Comparison of ENCODE assay signal across 17 cellular contexts in the genomic region with DNA sequence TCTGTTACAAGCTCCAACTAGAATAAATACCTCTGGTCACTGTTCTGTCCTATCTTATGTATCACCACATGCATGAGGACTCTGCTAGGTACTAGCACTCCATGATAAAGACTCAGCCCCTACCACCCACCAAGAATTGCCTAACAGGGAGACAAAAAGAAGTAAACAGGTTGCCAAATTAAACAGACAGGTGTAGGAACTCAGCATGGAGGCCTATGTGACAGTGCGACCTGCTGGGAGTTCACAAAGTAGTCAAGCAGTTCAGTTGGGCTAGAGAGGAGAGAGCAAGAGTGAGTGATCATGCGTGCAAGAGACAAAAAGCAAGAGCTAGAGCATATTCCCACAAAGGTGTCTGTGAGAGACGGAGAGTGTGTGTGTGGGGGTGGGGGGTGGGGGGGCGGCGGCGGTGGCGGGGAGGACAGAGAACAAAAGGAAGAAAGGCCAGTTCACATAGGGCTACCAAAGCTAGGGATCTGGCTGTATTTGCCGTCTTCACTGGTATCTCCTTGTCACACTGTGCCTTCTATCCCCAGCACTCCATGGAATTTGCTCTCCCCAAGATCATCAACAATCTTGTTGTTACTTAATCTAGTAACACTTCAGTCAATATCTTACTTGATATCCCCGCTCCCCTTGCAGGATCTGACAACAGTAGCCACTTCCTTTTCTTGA.
DNase-seq lines count a peak whose midpoint lies in the region; ATAC-seq, FAIRE-seq and TF ChIP-seq lines count a peak whose summit lies in the region.
"Had no signal": no experiment of that assay in that cellular context is flagged by ENCODE, and none has a peak within 500 bp of the region (broad histone marks: within the 10 kb centered on the region; RNA-seq: fewer than 3 reads in every experiment).

No MANE protein-coding gene starts in this region.

- no peaks in the 10 kb centered on the region for H3K36me3 Mint-ChIP-seq in CD8-positive, alpha-beta T cell
- H3K36me3 Mint-ChIP-seq in WTC11 = no peaks in the 10 kb centered on the region

- peaks cover 50% of the 10 kb centered on the region for H3K4me1 Mint-ChIP-seq in CD8-positive, alpha-beta T cell (ENCODE audit: low read depth)
- peaks cover 27% of the 10 kb centered on the region for H3K4me1 Mint-ChIP-seq in WTC11

- FAIRE-seq in HepG2 (lab: Jason Lieb, UNC) = no peak

- no peak for ATAC-seq in CD8-positive, alpha-beta T cell
- peak; percentile 89 for ATAC-seq in WTC11
- ATAC-seq in HG03159 (IDR thresholded peaks at IDR 0.05; ENCODE audit: unreplicated experiment) = no peak
- no peak for ATAC-seq in HepG2
- ATAC-seq: esophagus mucosa; stimulated activated naive CD8-positive, alpha-beta T cell treated with anti-CD3 and anti-CD28 coated beads, Interleukin-15, amount 100 ng/mL, for 72 hours had no signal

- H3K27me3 Mint-ChIP-seq in CD8-positive, alpha-beta T cell (ENCODE audit: low read depth) = no peaks in the 10 kb centered on the region
- H3K27me3 Mint-ChIP-seq in WTC11 (ENCODE audit: low read depth) = no peaks in the 10 kb centered on the region
- H3K27me3 Mint-ChIP-seq: dendritic cell treated with granulocyte-macrophage colony-stimulating factor and Interleukin-4, amounts not matched to agents 40 ng/mL and 50 ng/mL, for 4 days; stimulated activated naive CD8-positive, alpha-beta T cell treated with anti-CD3 and anti-CD28 coated beads, Interleukin-15, amount 100 ng/mL, for 72 hours had no signal

- H3K79me2 ChIP-seq in HepG2 (ENCODE audit: insufficient read depth, low read length) = peaks cover 26% of the 10 kb centered on the region

- no peak for TF ChIP-seq CTCF in CD8-positive, alpha-beta T cell (IDR thresholded peaks at IDR 0.05)
- TF ChIP-seq CTCF in WTC11 (IDR thresholded peaks at IDR 0.05) (no peak), HepG2 (CRISPR knock-in tag; IDR thresholded peaks at IDR 0.05) (no peak)

- H3K9ac ChIP-seq in HepG2 (ENCODE audit: insufficient read depth, low read depth, low read length) = no peak overlapping the region
- H3K9ac ChIP-seq: KMS-11 had no signal

- peak overlapping the region; percentile 55 for H3K27ac Mint-ChIP-seq in CD8-positive, alpha-beta T cell
- peak overlapping the region; percentile 85 for H3K27ac Mint-ChIP-seq in WTC11
- H3K27ac Mint-ChIP-seq: dendritic cell treated with granulocyte-macrophage colony-stimulating factor and Interleukin-4, amounts not matched to agents 40 ng/mL and 50 ng/mL, for 4 days; stimulated activated naive CD8-positive, alpha-beta T cell treated with anti-CD3 and anti-CD28 coated beads, Interleukin-15, amount 100 ng/mL, for 72 hours had no signal

- no peaks in the 10 kb centered on the region for H3K4me1 ChIP-seq in CD8-positive, alpha-beta T cell (ENCODE audit: insufficient read depth, low read length)
- H3K4me1 ChIP-seq in HepG2 (ENCODE audit: insufficient read depth, low read length) = peaks cover 32% of the 10 kb centered on the region

- H3K4me3 ChIP-seq in CD8-positive, alpha-beta T cell (ENCODE audit: low read depth, low read length) = no peak overlapping the region
- H3K4me3 ChIP-seq in HepG2 (replicated peaks in 1 of 3; ENCODE audit: insufficient read depth in 1 of 3, low read depth in 2 of 3, low read length in 3 of 3) = no peak overlapping the region
- H3K4me3 ChIP-seq: vagina had no signal

- no TSS peak for BruUV-seq in HepG2 (replicated peaks; lab: Mats Ljungman, UMichigan)

- H3K4me3 Mint-ChIP-seq in CD8-positive, alpha-beta T cell = no peak overlapping the region
- no peak overlapping the region; the same call in 1 of the 2 replicates for H3K4me3 Mint-ChIP-seq in WTC11
- H3K4me3 Mint-ChIP-seq: dendritic cell treated with granulocyte-macrophage colony-stimulating factor and Interleukin-4, amounts not matched to agents 40 ng/mL and 50 ng/mL, for 4 days; stimulated activated naive CD8-positive, alpha-beta T cell treated with anti-CD3 and anti-CD28 coated beads, Interleukin-15, amount 100 ng/mL, for 72 hours had no signal

- CTCF ChIA-PET in CD8-positive, alpha-beta T cell (lab: Charles Lee) = interaction anchor here (0.9 kb wide), 1 partner anchor 148 kb away, joined by 3 read pairs; no protein-coding TSS in a partner anchor
- CTCF ChIA-PET in WTC11 (lab: Charles Lee) = interaction anchor here (0.8 to 1.7 kb wide), 6 partner anchors 11 to 182 kb away, joined by 4 to 10 read pairs (median 4); no protein-coding TSS in a partner anchor
- CTCF ChIA-PET in HepG2 (lab: Yijun Ruan, JAX; ENCODE audit: low intra/inter-chr PET ratio, low total read pairs) = no interaction called here

- no peak for TF ChIP-seq RAD21 in HepG2 (CRISPR knock-in tag; IDR thresholded peaks at IDR 0.05)

- no peak overlapping the region for H3K4me2 ChIP-seq in HepG2 (ENCODE audit: low read depth, low read length)
- H3K4me2 ChIP-seq: KMS-11 had no signal

- no peak for DNase-seq in CD8-positive, alpha-beta T cell
- DNase-seq in WTC11 (ENCODE audit: low spot score) (peak; percentile 39), caudate nucleus (lab: John Stamatoyannopoulos, UW) (no peak), T1000 (lab: John Stamatoyannopoulos, UW) (no peak), HepG2 (ENCODE audit: low spot score) (no peak)
- DNase-seq: activated gamma-delta T cell; kidney glomerular epithelial cell; NCI-H187; stimulated activated CD4-positive, alpha-beta T cell treated with anti-CD3 and anti-CD28 coated beads, Interleukin-12 subunit alpha, Interleukin-12 subunit beta, amount 100 ng/mL, for 4 hours; stimulated activated naive CD8-positive, alpha-beta T cell treated with anti-CD3 and anti-CD28 coated beads, Interleukin-15, amount 100 ng/mL, for 72 hours had no signal

- in situ Hi-C loops in HepG2 (cut with HindIII; ENCODE audit: extremely low pct_ligation_motif_present, low pct_unique_long_range_greater_than_20kb) = no loop called here

- no peak overlapping the region for H3K27ac ChIP-seq in CD8-positive, alpha-beta T cell (ENCODE audit: low read depth, low read length)
- H3K27ac ChIP-seq in KOPT-K1 (ENCODE audit: low read depth, low read length, poor library complexity, severe bottlenecking) (peak overlapping the region; percentile 4), layer of hippocampus (ENCODE audit: low read depth, low read length) (peak overlapping the region; percentile 43), caudate nucleus (ENCODE audit: low read depth, low read length) (no peak overlapping the region), HepG2 (ENCODE audit: extremely low read length, insufficient read depth, low read length) (no peak overlapping the region)
- H3K27ac ChIP-seq: KMS-11, vagina had no signal

- TF ChIP-seq POLR2A in HepG2 (IDR thresholded peaks at IDR 0.05; ENCODE audit: insufficient read depth in 1 of 2, low read depth in 2 of 2, low read length in 2 of 2) = no peak

- POLR2A ChIA-PET in CD8-positive, alpha-beta T cell (lab: Charles Lee) = no interaction called here
- POLR2A ChIA-PET in WTC11 (lab: Charles Lee) (interaction anchor here (0.7 kb wide), 1 partner anchor 114 kb away, joined by 3 read pairs; no protein-coding TSS in a partner anchor), HepG2 (lab: Yijun Ruan, JAX) (no interaction called here)

- WGBS in HepG2 (ENCODE audit: low lambda C conversion rate) = 92% methylated on average over 9 of the region's 9 CpGs

- no peaks in the 10 kb centered on the region for H3K9me3 Mint-ChIP-seq in CD8-positive, alpha-beta T cell
- no peaks in the 10 kb centered on the region for H3K9me3 Mint-ChIP-seq in WTC11
- H3K9me3 Mint-ChIP-seq: dendritic cell treated with granulocyte-macrophage colony-stimulating factor and Interleukin-4, amounts not matched to agents 40 ng/mL and 50 ng/mL, for 4 days; stimulated activated naive CD8-positive, alpha-beta T cell treated with anti-CD3 and anti-CD28 coated beads, Interleukin-15, amount 100 ng/mL, for 72 hours had no signal

- TF ChIP-seq EP300 in HepG2 (IDR thresholded peaks at IDR 0.05; ENCODE audit: low read depth in 2 of 2, low read length in 2 of 2) = no peak
- no peak for TF ChIP-seq EP300 in HepG2 (CRISPR knock-in tag; IDR thresholded peaks at IDR 0.05; ENCODE audit: borderline replicate concordance)

- H3K36me3 ChIP-seq in CD8-positive, alpha-beta T cell (ENCODE audit: insufficient read depth, low read length) = no peaks in the 10 kb centered on the region
- H3K36me3 ChIP-seq in KOPT-K1 (ENCODE audit: insufficient read depth, low read length) = no peaks in the 10 kb centered on the region
- H3K36me3 ChIP-seq in HepG2 (replicated peaks in 1 of 2; ENCODE audit: control insufficient read depth in 1 of 2, insufficient read depth in 2 of 2, low read length in 2 of 2) = no peaks in the 10 kb centered on the region
- H3K36me3 ChIP-seq: vagina had no signal

- H2AFZ ChIP-seq in HepG2 (ENCODE audit: low read length) = no peak overlapping the region

- intact Hi-C loops in CD8-positive, alpha-beta T cell (cut with DNase I, micrococcal nuclease) = no loop called here
- intact Hi-C loops in HepG2 (cut with micrococcal nuclease; ENCODE audit: unreplicated experiment) = no loop called here

- no peaks in the 10 kb centered on the region for H3K9me3 ChIP-seq in CD8-positive, alpha-beta T cell (ENCODE audit: low read length)
- H3K9me3 ChIP-seq in KOPT-K1 (ENCODE audit: insufficient read depth, low read length, poor library complexity, severe bottlenecking) = no peaks in the 10 kb centered on the region
- no peaks in the 10 kb centered on the region for H3K9me3 ChIP-seq in HepG2 (ENCODE audit: low read length)
- H3K9me3 ChIP-seq: vagina had no signal

- peaks cover 25% of the 10 kb centered on the region for H4K20me1 ChIP-seq in HepG2 (ENCODE audit: insufficient read depth, low read length)

- H3K27me3 ChIP-seq in CD8-positive, alpha-beta T cell (ENCODE audit: insufficient read depth, low read length) = no peaks in the 10 kb centered on the region
- H3K27me3 ChIP-seq in layer of hippocampus (ENCODE audit: control insufficient read depth, insufficient read depth, low read length) (no peaks in the 10 kb centered on the region), HepG2 (ENCODE audit: control insufficient read depth in 1 of 2, insufficient read depth in 2 of 2, low read length in 2 of 2) (no peaks in the 10 kb centered on the region)
- H3K27me3 ChIP-seq: vagina had no signal

TF ChIP-seq in WTC11, 78 proteins besides CTCF, POLR2A, EP300 and RAD21:
- peak; percentile 26; the same call in 1 of the 2 replicates for TF ChIP-seq ZNF423 (CRISPR knock-in tag; IDR thresholded peaks at IDR 0.05)
- no peak for TF ChIP-seq ZNF263 (CRISPR knock-in tag; IDR thresholded peaks at IDR 0.05; ENCODE audit: low read depth)

TF ChIP-seq in HepG2, 621 proteins besides CTCF, POLR2A, EP300 and RAD21 (continues in another document):
- TF ChIP-seq ZNF343 (CRISPR knock-in tag; IDR thresholded peaks at IDR 0.05) = no peak

Comparison
In these comparisons a context has a peak if more than half of its experiments do, and no peak if none do; other contexts are left out.
1. H3K27ac ChIP-seq: peak in KOPT-K1 (single experiment) and layer of hippocampus (single experiment); none in CD8-positive, alpha-beta T cell (single experiment), caudate nucleus (single experiment) and HepG2 (single experiment).